In the genomic region with DNA sequence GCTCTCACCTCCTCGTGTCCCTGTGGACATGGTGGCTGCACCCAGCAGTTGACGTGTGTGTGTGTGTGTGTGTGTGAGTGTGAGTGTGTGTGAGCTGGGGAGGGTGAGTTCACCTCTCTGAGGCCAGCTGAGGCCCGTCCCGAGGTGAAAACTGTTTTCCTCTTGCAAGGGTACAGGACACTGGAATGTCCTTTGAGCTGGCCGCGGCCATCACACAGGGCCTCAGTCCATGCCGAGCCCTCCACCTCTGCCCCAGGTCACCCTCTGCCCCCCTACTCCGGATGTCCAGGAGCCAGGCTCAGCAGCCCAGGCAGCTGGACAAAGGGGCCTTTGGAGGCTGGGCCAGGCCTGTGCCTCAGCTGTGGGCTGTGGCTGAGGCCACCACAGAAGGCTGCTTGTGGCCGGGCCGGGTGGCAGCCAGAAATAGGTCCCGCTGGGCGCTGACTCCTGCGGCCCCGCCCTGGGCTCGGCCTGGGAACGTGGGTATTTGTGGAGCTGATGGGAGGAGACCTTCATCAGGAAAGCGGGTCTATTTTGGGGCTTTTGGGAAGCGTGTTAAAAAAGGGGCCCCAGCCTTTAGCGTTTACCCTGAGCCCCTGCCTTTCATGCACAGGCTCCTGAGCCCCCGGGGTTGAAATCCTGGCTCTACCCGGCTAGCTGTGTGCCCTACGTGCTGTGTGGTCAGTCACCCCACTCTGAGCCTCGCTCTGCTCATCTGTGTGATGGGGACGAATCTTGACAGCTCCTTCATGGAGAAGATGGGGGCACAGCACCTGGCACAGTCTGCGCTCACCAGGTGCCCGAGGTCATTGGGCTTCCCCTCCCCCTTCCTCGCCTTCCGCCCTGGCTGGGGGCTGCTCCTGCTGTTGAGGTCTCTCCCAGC, we compare ENCODE assay signal across 1 cellular context.
A peak's percentile ranks its signal among the peaks of the same experiment; 100 is the strongest.
TF ChIP-seq lines count a peak whose summit lies in the region.

No MANE protein-coding gene starts in this region.

TF ChIP-seq in HepG2, 621 proteins besides CTCF, POLR2A, EP300 and RAD21 (continued from another document and continues in another):
- TF ChIP-seq, protein P1, sequence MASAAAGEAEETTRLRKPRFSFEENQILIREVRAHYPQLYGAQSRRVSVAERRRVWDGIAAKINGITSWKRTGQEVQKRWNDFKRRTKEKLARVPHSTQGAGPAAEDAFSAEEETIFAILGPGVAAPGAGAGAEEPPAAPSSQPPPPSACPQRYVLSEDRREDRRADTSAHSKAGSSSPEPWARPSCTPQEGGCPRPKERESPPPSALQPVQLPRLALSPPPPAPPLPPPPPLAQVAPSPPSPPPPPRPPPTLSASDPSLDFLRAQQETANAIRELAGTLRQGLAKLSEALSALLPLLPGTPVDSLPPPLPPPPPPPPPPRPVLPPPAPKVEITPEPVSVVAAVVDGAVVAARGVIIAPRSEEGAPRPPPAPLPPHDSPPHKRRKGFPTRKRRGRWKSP (CRISPR knock-in tag; IDR thresholded peaks at IDR 0.05) = 0 out of 2 replicates have a peak, but pooled peaks have one; percentile 24
- TF ChIP-seq, protein P2, sequence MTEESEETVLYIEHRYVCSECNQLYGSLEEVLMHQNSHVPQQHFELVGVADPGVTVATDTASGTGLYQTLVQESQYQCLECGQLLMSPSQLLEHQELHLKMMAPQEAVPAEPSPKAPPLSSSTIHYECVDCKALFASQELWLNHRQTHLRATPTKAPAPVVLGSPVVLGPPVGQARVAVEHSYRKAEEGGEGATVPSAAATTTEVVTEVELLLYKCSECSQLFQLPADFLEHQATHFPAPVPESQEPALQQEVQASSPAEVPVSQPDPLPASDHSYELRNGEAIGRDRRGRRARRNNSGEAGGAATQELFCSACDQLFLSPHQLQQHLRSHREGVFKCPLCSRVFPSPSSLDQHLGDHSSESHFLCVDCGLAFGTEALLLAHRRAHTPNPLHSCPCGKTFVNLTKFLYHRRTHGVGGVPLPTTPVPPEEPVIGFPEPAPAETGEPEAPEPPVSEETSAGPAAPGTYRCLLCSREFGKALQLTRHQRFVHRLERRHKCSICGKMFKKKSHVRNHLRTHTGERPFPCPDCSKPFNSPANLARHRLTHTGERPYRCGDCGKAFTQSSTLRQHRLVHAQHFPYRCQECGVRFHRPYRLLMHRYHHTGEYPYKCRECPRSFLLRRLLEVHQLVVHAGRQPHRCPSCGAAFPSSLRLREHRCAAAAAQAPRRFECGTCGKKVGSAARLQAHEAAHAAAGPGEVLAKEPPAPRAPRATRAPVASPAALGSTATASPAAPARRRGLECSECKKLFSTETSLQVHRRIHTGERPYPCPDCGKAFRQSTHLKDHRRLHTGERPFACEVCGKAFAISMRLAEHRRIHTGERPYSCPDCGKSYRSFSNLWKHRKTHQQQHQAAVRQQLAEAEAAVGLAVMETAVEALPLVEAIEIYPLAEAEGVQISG (CRISPR knock-in tag; IDR thresholded peaks at IDR 0.05) = peak; percentile 58
- TF ChIP-seq ZNF10 (CRISPR knock-in tag; IDR thresholded peaks at IDR 0.05; ENCODE audit: borderline replicate concordance, low read depth) (no peak), FIP1L1 (IDR thresholded peaks at IDR 0.05; ENCODE audit: borderline replicate concordance, insufficient read depth, low read depth, low read length) (no peak), GRHL1 (CRISPR knock-in tag; conservative IDR thresholded peaks at IDR 0.05) (no peak), ZNF672 (CRISPR knock-in tag; IDR thresholded peaks at IDR 0.05) (no peak), XRCC5 (optimal IDR thresholded peaks at IDR 0.05; ENCODE audit: low read length) (peak; percentile 30), ZNF652 (CRISPR knock-in tag; IDR thresholded peaks at IDR 0.05; ENCODE audit: borderline replicate concordance, low read depth) (no peak), ZNF317 (CRISPR knock-in tag; IDR thresholded peaks at IDR 0.05) (peak; percentile 82), MIER2 (CRISPR knock-in tag; IDR thresholded peaks at IDR 0.05) (peak; percentile 50; the same call in 1 of the 2 replicates), MYC (CRISPR knock-in tag; IDR thresholded peaks at IDR 0.05; ENCODE audit: borderline replicate concordance) (peak; percentile 65; the same call in 1 of the 2 replicates), ZBTB1 (CRISPR knock-in tag; IDR thresholded peaks at IDR 0.05; ENCODE audit: borderline replicate concordance) (no peak), WIZ (CRISPR knock-in tag; IDR thresholded peaks at IDR 0.05) (no peak), HNF1A (IDR thresholded peaks at IDR 0.05; ENCODE audit: low read depth) (no peak), HNF1A (CRISPR knock-in tag; IDR thresholded peaks at IDR 0.05; ENCODE audit: borderline replicate concordance) (no peak), GATAD1 (CRISPR knock-in tag; IDR thresholded peaks at IDR 0.05) (no peak), GTF2F1 (IDR thresholded peaks at IDR 0.05; ENCODE audit: low read length) (no peak), ZNF709 (CRISPR knock-in tag; IDR thresholded peaks at IDR 0.05) (no peak), NKX3-1 (CRISPR knock-in tag; IDR thresholded peaks at IDR 0.05) (no peak), PRMT3 (CRISPR knock-in tag; IDR thresholded peaks at IDR 0.05; ENCODE audit: borderline replicate concordance, low read depth) (no peak), ZNF510 (CRISPR knock-in tag; IDR thresholded peaks at IDR 0.05; ENCODE audit: low read depth) (no peak), ZNF160 (CRISPR knock-in tag; IDR thresholded peaks at IDR 0.05) (no peak), SNAPC5 (CRISPR knock-in tag; IDR thresholded peaks at IDR 0.05; ENCODE audit: borderline replicate concordance) (no peak), ZNF781 (CRISPR knock-in tag; IDR thresholded peaks at IDR 0.05; ENCODE audit: borderline replicate concordance, not compliant biosample characterization) (no peak), ZFP36 (IDR thresholded peaks at IDR 0.05; ENCODE audit: borderline replicate concordance, low read depth, low read length, partially characterized antibody) (no peak)
- TF ChIP-seq, protein P3, sequence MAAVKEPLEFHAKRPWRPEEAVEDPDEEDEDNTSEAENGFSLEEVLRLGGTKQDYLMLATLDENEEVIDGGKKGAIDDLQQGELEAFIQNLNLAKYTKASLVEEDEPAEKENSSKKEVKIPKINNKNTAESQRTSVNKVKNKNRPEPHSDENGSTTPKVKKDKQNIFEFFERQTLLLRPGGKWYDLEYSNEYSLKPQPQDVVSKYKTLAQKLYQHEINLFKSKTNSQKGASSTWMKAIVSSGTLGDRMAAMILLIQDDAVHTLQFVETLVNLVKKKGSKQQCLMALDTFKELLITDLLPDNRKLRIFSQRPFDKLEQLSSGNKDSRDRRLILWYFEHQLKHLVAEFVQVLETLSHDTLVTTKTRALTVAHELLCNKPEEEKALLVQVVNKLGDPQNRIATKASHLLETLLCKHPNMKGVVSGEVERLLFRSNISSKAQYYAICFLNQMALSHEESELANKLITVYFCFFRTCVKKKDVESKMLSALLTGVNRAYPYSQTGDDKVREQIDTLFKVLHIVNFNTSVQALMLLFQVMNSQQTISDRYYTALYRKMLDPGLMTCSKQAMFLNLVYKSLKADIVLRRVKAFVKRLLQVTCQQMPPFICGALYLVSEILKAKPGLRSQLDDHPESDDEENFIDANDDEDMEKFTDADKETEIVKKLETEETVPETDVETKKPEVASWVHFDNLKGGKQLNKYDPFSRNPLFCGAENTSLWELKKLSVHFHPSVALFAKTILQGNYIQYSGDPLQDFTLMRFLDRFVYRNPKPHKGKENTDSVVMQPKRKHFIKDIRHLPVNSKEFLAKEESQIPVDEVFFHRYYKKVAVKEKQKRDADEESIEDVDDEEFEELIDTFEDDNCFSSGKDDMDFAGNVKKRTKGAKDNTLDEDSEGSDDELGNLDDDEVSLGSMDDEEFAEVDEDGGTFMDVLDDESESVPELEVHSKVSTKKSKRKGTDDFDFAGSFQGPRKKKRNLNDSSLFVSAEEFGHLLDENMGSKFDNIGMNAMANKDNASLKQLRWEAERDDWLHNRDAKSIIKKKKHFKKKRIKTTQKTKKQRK (IDR thresholded peaks at IDR 0.05; ENCODE audit: low read length) = no peak
- TF ChIP-seq, protein P4, sequence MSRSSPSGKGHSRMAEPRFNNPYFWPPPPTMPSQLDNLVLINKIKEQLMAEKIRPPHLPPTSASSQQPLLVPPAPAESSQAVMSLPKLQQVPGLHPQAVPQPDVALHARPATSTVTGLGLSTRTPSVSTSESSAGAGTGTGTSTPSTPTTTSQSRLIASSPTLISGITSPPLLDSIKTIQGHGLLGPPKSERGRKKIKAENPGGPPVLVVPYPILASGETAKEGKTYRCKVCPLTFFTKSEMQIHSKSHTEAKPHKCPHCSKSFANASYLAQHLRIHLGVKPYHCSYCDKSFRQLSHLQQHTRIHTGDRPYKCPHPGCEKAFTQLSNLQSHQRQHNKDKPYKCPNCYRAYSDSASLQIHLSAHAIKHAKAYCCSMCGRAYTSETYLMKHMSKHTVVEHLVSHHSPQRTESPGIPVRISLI (CRISPR knock-in tag; IDR thresholded peaks at IDR 0.05; ENCODE audit: borderline replicate concordance) = no peak
- TF ChIP-seq, protein P5, sequence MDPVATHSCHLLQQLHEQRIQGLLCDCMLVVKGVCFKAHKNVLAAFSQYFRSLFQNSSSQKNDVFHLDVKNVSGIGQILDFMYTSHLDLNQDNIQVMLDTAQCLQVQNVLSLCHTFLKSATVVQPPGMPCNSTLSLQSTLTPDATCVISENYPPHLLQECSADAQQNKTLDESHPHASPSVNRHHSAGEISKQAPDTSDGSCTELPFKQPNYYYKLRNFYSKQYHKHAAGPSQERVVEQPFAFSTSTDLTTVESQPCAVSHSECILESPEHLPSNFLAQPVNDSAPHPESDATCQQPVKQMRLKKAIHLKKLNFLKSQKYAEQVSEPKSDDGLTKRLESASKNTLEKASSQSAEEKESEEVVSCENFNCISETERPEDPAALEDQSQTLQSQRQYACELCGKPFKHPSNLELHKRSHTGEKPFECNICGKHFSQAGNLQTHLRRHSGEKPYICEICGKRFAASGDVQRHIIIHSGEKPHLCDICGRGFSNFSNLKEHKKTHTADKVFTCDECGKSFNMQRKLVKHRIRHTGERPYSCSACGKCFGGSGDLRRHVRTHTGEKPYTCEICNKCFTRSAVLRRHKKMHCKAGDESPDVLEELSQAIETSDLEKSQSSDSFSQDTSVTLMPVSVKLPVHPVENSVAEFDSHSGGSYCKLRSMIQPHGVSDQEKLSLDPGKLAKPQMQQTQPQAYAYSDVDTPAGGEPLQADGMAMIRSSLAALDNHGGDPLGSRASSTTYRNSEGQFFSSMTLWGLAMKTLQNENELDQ (CRISPR knock-in tag; IDR thresholded peaks at IDR 0.05; ENCODE audit: borderline replicate concordance) = no peak
- TF ChIP-seq, protein P6, sequence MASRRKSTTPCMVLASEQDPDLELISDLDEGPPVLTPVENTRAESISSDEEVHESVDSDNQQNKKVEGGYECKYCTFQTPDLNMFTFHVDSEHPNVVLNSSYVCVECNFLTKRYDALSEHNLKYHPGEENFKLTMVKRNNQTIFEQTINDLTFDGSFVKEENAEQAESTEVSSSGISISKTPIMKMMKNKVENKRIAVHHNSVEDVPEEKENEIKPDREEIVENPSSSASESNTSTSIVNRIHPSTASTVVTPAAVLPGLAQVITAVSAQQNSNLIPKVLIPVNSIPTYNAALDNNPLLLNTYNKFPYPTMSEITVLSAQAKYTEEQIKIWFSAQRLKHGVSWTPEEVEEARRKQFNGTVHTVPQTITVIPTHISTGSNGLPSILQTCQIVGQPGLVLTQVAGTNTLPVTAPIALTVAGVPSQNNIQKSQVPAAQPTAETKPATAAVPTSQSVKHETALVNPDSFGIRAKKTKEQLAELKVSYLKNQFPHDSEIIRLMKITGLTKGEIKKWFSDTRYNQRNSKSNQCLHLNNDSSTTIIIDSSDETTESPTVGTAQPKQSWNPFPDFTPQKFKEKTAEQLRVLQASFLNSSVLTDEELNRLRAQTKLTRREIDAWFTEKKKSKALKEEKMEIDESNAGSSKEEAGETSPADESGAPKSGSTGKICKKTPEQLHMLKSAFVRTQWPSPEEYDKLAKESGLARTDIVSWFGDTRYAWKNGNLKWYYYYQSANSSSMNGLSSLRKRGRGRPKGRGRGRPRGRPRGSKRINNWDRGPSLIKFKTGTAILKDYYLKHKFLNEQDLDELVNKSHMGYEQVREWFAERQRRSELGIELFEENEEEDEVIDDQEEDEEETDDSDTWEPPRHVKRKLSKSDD (CRISPR knock-in tag; IDR thresholded peaks at IDR 0.05; ENCODE audit: low read depth) = no peak
